1 cellular context compared by ENCODE assay signal in genomic region chr3:9339750-9340449, GRCh38.
TF ChIP-seq lines count a peak whose summit lies in the region.

No MANE protein-coding gene starts in this region.

TF ChIP-seq in SK-N-SH treated with all-trans-retinoic acid at 6 μM for 48 hours, 23 proteins besides CTCF, POLR2A, EP300 and RAD21 (continued from another document):
- TF ChIP-seq PATZ1 (CRISPR knock-in tag; IDR thresholded peaks at IDR 0.05; ENCODE audit: borderline replicate concordance): no peak
- TF ChIP-seq RARB (CRISPR knock-in tag; IDR thresholded peaks at IDR 0.05): no peak
- TF ChIP-seq POU6F1 (CRISPR knock-in tag; IDR thresholded peaks at IDR 0.05; ENCODE audit: borderline replicate concordance, low read depth): no peak
- TF ChIP-seq PPARA (CRISPR knock-in tag; IDR thresholded peaks at IDR 0.05; ENCODE audit: borderline replicate concordance): no peak
- TF ChIP-seq ARNTL (CRISPR knock-in tag; IDR thresholded peaks at IDR 0.05; ENCODE audit: borderline replicate concordance, low read depth): no peak
- TF ChIP-seq TSHZ2 (CRISPR knock-in tag; IDR thresholded peaks at IDR 0.05): no peak
- no peak for TF ChIP-seq ISL1 (CRISPR knock-in tag; IDR thresholded peaks at IDR 0.05)
TF ChIP-seq in SK-N-SH treated with all-trans-retinoic acid at 6 μM for 48 hours: peak in this region for 0.
